In genomic region chr9:83285836-83286235, GRCh38 we compare ENCODE assay signal across 21 cellular contexts.
"Had no signal": no experiment of that assay in that cellular context is flagged by ENCODE, and none has a peak within 500 bp of the region (broad histone marks: within the 10 kb centered on the region; RNA-seq: fewer than 3 reads in every experiment).

No MANE protein-coding gene starts in this region.

- H3K4me3 ChIP-seq: colonic mucosa, esophagus squamous epithelium, lung, mucosa of descending colon, ovary, psoas muscle, sigmoid colon, skin epidermis, spleen, testis, tibial artery had no signal

- ATAC-seq: left lobe of liver; mucosa of descending colon; naive thymus-derived CD8-positive, alpha-beta T cell; psoas muscle; right cardiac atrium; stimulated activated memory B cell treated with anti-CD40 and anti-IgM and Interleukin-4, amounts not matched to agents 10 μg/mL and 1 μg/mL and 100 μg/mL, for 72 hours; stimulated activated naive CD8-positive, alpha-beta T cell treated with anti-CD3 and anti-CD28 coated beads, Interleukin-15, Interleukin-2, amounts not matched to agents 100 U/mL and 50 U/mL, for 24 hours had no signal

- H3K27me3 ChIP-seq: colonic mucosa, esophagus squamous epithelium, ovary, sigmoid colon, spleen, testis, tibial artery had no signal

- DNase-seq: colonic mucosa; effector CD8-positive, alpha-beta T cell; esophagus squamous epithelium; mesenchymal stem cell; mucosa of descending colon; naive thymus-derived CD8-positive, alpha-beta T cell; occipital lobe; ovary; posterior cingulate gyrus; psoas muscle; right cardiac atrium; sigmoid colon; spleen; stimulated activated CD4-positive, alpha-beta T cell treated with anti-CD3 and anti-CD28 coated beads, Interleukin-4, amount 100 ng/mL, for 4 hours; stimulated activated naive CD8-positive, alpha-beta T cell treated with anti-CD3 and anti-CD28 coated beads, Interleukin-15, Interleukin-2, amounts not matched to agents 100 U/mL and 50 U/mL, for 24 hours; testis; tibial artery had no signal

- H3K36me3 ChIP-seq: colonic mucosa, esophagus squamous epithelium, ovary, tibial artery had no signal

- H3K27ac ChIP-seq: colonic mucosa, esophagus squamous epithelium, ovary, psoas muscle, sigmoid colon, skin epidermis, spleen, testis, tibial artery had no signal

- H3K9me3 ChIP-seq: colonic mucosa, esophagus squamous epithelium, mucosa of descending colon, ovary, psoas muscle, spleen, testis, tibial artery had no signal
